Comparison of ENCODE assay signal across 14 cellular contexts in genomic region chr3:171804618-171805389, GRCh38. TPM values are rescaled to one million over a fixed set of nuclear protein-coding genes. Genes with fewer than 3 reads are reported as not detected.
DNase-seq lines count a peak whose midpoint lies in the region; ATAC-seq and TF ChIP-seq lines count a peak whose summit lies in the region.
"Had no signal": no experiment of that assay in that cellular context is flagged by ENCODE, and none has a peak within 500 bp of the region (broad histone marks: within the 10 kb centered on the region; RNA-seq: fewer than 3 reads in every experiment).

No MANE protein-coding gene starts in this region.

- H3K27me3 ChIP-seq in esophagus muscularis mucosa (no peaks in the 10 kb centered on the region), mucosa of rectum (ENCODE audit: control insufficient read depth in 2 of 2, insufficient read depth in 2 of 2, low read length in 2 of 2) (no peaks in the 10 kb centered on the region), tibial artery (no peaks in the 10 kb centered on the region), lower lobe of right lung (ENCODE audit: low read depth) (no peaks in the 10 kb centered on the region)
- H3K27me3 ChIP-seq: MG63 had no signal

- H3K4me1 ChIP-seq in esophagus muscularis mucosa: peaks cover 57 to 80% (median 68%) of the 10 kb centered on the region in 4 donors
- peaks cover 14 to 45% of the 10 kb centered on the region in 2 donors for H3K4me1 ChIP-seq in mucosa of rectum (ENCODE audit: control insufficient read depth in 2 of 2, insufficient read depth in 2 of 2, low read length in 2 of 2)
- H3K4me1 ChIP-seq in tibial artery: peaks cover 0 to 60% (median 24%) of the 10 kb centered on the region in 4 donors
- H3K4me1 ChIP-seq in lower lobe of right lung: peaks cover 65% of the 10 kb centered on the region

- peaks cover 24% of the 10 kb centered on the region for H3K27me3 Mint-ChIP-seq in T-helper 2 cell treated with Interferon-gamma antibody and Interleukin-4, amounts not matched to agents 5 μg/mL and 100 μg/mL, for 36 hours (ENCODE audit: low read depth)

- DNase-seq in SK-N-MC (ENCODE audit: low read depth, low spot score): no peak
- DNase-seq in esophagus muscularis mucosa (ENCODE audit: extremely low spot score): no peak
- peak in 1 of 2 donors; percentile 34 for DNase-seq in tibial artery
- no peak for DNase-seq in T-helper 2 cell treated with Interferon-gamma antibody and Interleukin-4, amounts not matched to agents 5 μg/mL and 100 μg/mL, for 36 hours (ENCODE audit: low spot score)
- DNase-seq in glomerular visceral epithelial cell (ENCODE audit: extremely low spot score): no peak
- DNase-seq in lower lobe of right lung: no peak
- no peak for DNase-seq in middle frontal gyrus (ENCODE audit: extremely low spot score, low spot score)
- DNase-seq: activated CD4-positive, alpha-beta T cell treated with anti-CD3 and anti-CD28 coated beads, Interleukin-2, amount 10 ng/mL, durations not matched to agents 7 days and 5 days; MG63; NCI-H510A had no signal

- no peak overlapping the region for H3K4me3 Mint-ChIP-seq in T-helper 2 cell treated with Interferon-gamma antibody and Interleukin-4, amounts not matched to agents 5 μg/mL and 100 μg/mL, for 36 hours
- H3K4me3 Mint-ChIP-seq: activated CD4-positive, alpha-beta T cell treated with anti-CD3 and anti-CD28 coated beads, Interleukin-2, amount 10 ng/mL, durations not matched to agents 7 days and 5 days had no signal

- TF ChIP-seq CTCF in esophagus muscularis mucosa (IDR thresholded peaks at IDR 0.05) (no peak), tibial artery (IDR thresholded peaks at IDR 0.05) (no peak), lower lobe of right lung (IDR thresholded peaks at IDR 0.05) (no peak)

- H3K9ac ChIP-seq in SK-N-MC (ENCODE audit: insufficient read length) (peak overlapping the region; percentile 38), mucosa of rectum (ENCODE audit: low read depth in 1 of 2, low read length in 2 of 2) (no peak overlapping the region)

- ATAC-seq in lower lobe of right lung: no peak
- ATAC-seq: HCT116, left lobe of liver had no signal

- no peaks in the 10 kb centered on the region for H3K36me3 Mint-ChIP-seq in T-helper 2 cell treated with Interferon-gamma antibody and Interleukin-4, amounts not matched to agents 5 μg/mL and 100 μg/mL, for 36 hours (ENCODE audit: low read depth)

- intact Hi-C loops in esophagus muscularis mucosa (cut with DNase I) (no loop called here), tibial artery (cut with DNase I; ENCODE audit: low total_unique reads) (no loop called here), lower lobe of right lung (cut with DNase I) (no loop called here)

- no peaks in the 10 kb centered on the region for H3K9me3 Mint-ChIP-seq in T-helper 2 cell treated with Interferon-gamma antibody and Interleukin-4, amounts not matched to agents 5 μg/mL and 100 μg/mL, for 36 hours
- H3K9me3 Mint-ChIP-seq: activated CD4-positive, alpha-beta T cell treated with anti-CD3 and anti-CD28 coated beads, Interleukin-2, amount 10 ng/mL, durations not matched to agents 7 days and 5 days had no signal

- H3K4me3 ChIP-seq in SK-N-MC (no peak overlapping the region), esophagus muscularis mucosa (no peak overlapping the region), mucosa of rectum (ENCODE audit: low read length in 2 of 2) (no peak overlapping the region), tibial artery (no peak overlapping the region), lower lobe of right lung (no peak overlapping the region)
- H3K4me3 ChIP-seq: MG63 had no signal

- H3K27ac ChIP-seq in SK-N-MC (0 out of 2 replicates have a peak overlapping the region, but pooled peaks have one; percentile 47), esophagus muscularis mucosa (replicated peaks in 1 of 4) (peak overlapping the region; percentile 71 to 88 (median 80)), mucosa of rectum (ENCODE audit: low read depth in 2 of 2, low read length in 2 of 2) (peak overlapping the region; percentile 57 to 63), tibial artery (peak overlapping the region; percentile 61 to 66), lower lobe of right lung (no peak overlapping the region)

- H3K36me3 ChIP-seq in SK-N-MC (ENCODE audit: insufficient read depth, low read length) (no peaks in the 10 kb centered on the region), esophagus muscularis mucosa (no peaks in the 10 kb centered on the region), mucosa of rectum (ENCODE audit: control insufficient read depth in 2 of 2, insufficient read depth in 2 of 2, low read length in 2 of 2) (peaks cover 0 to 2% of the 10 kb centered on the region in 2 donors), tibial artery (no peaks in the 10 kb centered on the region), lower lobe of right lung (no peaks in the 10 kb centered on the region)
- H3K36me3 ChIP-seq: MG63 had no signal

- 32% methylated on average over 6 of the region's 6 CpGs for WGBS in esophagus muscularis mucosa

- H3K9me3 ChIP-seq in SK-N-MC (ENCODE audit: low read depth, low read length) (no peaks in the 10 kb centered on the region), esophagus muscularis mucosa (no peaks in the 10 kb centered on the region), mucosa of rectum (ENCODE audit: control insufficient read depth in 2 of 2, low read length in 2 of 2) (no peaks in the 10 kb centered on the region), tibial artery (no peaks in the 10 kb centered on the region), lower lobe of right lung (no peaks in the 10 kb centered on the region)

- peaks cover 21% of the 10 kb centered on the region for H3K4me1 Mint-ChIP-seq in T-helper 2 cell treated with Interferon-gamma antibody and Interleukin-4, amounts not matched to agents 5 μg/mL and 100 μg/mL, for 36 hours (ENCODE audit: low read depth)

- no peak for TF ChIP-seq EP300 in esophagus muscularis mucosa (IDR thresholded peaks at IDR 0.05)

- TF ChIP-seq POLR2A in esophagus muscularis mucosa (IDR thresholded peaks at IDR 0.05; ENCODE audit: low read depth): no peak

- H3K27ac Mint-ChIP-seq in T-helper 2 cell treated with Interferon-gamma antibody and Interleukin-4, amounts not matched to agents 5 μg/mL and 100 μg/mL, for 36 hours: no peak overlapping the region
- H3K27ac Mint-ChIP-seq: activated CD4-positive, alpha-beta T cell treated with anti-CD3 and anti-CD28 coated beads, Interleukin-2, amount 10 ng/mL, durations not matched to agents 7 days and 5 days had no signal

RNA-seq across cellular contexts. Expression of gene PLD1, which starts 5.5 kb away (rescaled TPM):
- total RNA-seq in esophagus muscularis mucosa (10 to 100 TPM; 12.4 to 21.1 (median 18.5) TPM), lower lobe of right lung (27.7 TPM)

RNA-seq across cellular contexts. Expression of gene TMEM212, which starts 38.3 kb away (rescaled TPM):
- total RNA-seq in esophagus muscularis mucosa (not detected), lower lobe of right lung (5.2 TPM)
- total RNA-seq: activated CD4-positive, alpha-beta T cell treated with anti-CD3 and anti-CD28 coated beads, Interleukin-2, amount 10 ng/mL, durations not matched to agents 7 days and 5 days; left lobe of liver; pulmonary artery endothelial cell had no signal
